Comparison of ENCODE assay signal across 1 cellular context in the genomic region with DNA sequence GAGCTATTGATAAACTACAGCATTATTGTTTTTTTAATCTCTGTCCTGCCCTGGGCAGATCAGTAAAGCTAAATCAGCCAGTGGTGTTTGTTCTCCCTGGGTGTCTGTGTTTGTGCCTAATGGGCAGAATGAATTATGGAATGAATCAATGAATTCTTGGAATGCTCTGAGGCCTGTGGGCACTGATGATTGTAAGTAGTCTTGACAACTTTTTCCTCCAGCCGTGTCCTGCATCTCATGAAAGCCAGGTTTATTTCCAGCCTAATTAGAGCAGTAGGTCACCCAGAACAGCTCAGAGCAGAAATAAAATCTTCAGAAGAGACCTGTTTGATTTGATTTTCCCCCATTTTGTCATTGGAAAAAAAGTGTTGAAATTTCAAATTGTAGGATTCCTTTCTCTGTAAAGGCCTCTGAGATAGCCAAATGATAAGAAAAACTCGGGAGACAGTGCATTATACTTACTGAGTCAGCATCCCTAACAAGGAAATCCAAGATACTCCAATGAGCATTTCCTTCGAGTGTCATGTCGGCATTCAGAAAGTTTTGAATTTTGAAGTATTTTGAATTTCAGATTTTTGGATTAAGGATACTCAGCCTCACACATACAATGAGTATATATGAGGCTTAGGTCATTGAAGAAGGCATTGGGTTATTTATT.
TF ChIP-seq lines count a peak whose summit lies in the region.

No MANE protein-coding gene starts in this region.

TF ChIP-seq in HepG2, 621 proteins besides CTCF, POLR2A, EP300 and RAD21:
- TF ChIP-seq MAFF (IDR thresholded peaks at IDR 0.05; ENCODE audit: low read depth, low read length) (0 out of 2 replicates have a peak, but pooled peaks have one; percentile 9), PCBP2 (optimal IDR thresholded peaks at IDR 0.05; ENCODE audit: low read depth, low read length, poor library complexity, severe bottlenecking) (no peak)
TF ChIP-seq in HepG2: peak in this region for 1.
